1 cellular context compared by ENCODE assay signal in genomic region chr16:17270111-17270510, GRCh38.
TF ChIP-seq lines count a peak whose summit lies in the region.

No MANE protein-coding gene starts in this region.

TF ChIP-seq in SK-N-SH treated with all-trans-retinoic acid at 6 μM for 48 hours, 23 proteins besides CTCF, POLR2A, EP300 and RAD21 (continued from another document):
- TF ChIP-seq CREB5 (CRISPR knock-in tag; IDR thresholded peaks at IDR 0.05; ENCODE audit: low read depth) = no peak
- TF ChIP-seq PATZ1 (CRISPR knock-in tag; IDR thresholded peaks at IDR 0.05; ENCODE audit: borderline replicate concordance) = no peak
- no peak for TF ChIP-seq ZNF565 (CRISPR knock-in tag; conservative IDR thresholded peaks at IDR 0.05; ENCODE audit: low read depth)
- no peak for TF ChIP-seq ZNF70 (CRISPR knock-in tag; IDR thresholded peaks at IDR 0.05)
- no peak for TF ChIP-seq ZFP3 (CRISPR knock-in tag; IDR thresholded peaks at IDR 0.05)
- no peak for TF ChIP-seq SNAI2 (CRISPR knock-in tag; IDR thresholded peaks at IDR 0.05)
